ENCODE assay signal across 1 cellular context in the genomic region with DNA sequence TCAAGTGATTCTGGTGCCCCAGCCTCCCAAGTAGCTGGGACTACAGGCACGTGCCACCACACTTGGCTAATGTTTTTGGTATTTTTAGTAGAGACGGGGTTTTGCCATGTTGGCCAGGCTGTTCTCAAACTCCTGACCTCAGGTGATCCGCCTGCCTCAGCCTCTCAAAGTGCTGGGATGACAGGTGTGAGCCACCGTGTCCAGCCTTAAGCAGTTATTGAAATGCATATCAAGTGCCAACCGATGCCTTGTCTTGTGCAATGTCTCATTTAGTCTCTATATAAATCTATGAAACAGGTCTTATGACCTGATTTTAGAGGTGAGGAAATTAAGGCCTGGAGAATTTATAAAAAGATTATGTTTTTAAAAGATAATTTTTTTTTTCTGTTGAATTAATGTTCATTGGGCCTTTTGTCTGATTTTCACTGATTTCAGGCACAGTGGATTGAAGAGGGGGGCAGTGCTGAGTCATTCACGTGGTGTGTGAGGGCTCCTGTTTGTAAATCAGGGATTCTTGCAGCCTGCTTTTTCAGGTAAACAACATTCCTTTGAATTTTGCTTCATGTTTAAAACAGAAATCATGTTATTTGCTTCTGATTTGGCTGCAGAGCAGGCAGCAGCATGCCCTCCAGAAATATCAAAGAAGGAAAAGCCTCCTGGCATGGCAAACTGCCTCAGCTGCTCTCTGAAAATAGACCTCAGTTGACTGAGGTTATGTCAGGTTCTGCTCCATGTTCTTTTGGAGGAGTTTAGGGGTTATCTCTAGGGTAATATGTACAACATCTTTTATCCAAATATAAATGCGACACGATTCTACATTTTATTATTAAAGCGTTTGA.
TF ChIP-seq lines count a peak whose summit lies in the region.

No MANE protein-coding gene starts in this region.

TF ChIP-seq in GM23338, 12 proteins besides CTCF, POLR2A, EP300 and RAD21 (continued from another document):
- TF ChIP-seq, protein P1, sequence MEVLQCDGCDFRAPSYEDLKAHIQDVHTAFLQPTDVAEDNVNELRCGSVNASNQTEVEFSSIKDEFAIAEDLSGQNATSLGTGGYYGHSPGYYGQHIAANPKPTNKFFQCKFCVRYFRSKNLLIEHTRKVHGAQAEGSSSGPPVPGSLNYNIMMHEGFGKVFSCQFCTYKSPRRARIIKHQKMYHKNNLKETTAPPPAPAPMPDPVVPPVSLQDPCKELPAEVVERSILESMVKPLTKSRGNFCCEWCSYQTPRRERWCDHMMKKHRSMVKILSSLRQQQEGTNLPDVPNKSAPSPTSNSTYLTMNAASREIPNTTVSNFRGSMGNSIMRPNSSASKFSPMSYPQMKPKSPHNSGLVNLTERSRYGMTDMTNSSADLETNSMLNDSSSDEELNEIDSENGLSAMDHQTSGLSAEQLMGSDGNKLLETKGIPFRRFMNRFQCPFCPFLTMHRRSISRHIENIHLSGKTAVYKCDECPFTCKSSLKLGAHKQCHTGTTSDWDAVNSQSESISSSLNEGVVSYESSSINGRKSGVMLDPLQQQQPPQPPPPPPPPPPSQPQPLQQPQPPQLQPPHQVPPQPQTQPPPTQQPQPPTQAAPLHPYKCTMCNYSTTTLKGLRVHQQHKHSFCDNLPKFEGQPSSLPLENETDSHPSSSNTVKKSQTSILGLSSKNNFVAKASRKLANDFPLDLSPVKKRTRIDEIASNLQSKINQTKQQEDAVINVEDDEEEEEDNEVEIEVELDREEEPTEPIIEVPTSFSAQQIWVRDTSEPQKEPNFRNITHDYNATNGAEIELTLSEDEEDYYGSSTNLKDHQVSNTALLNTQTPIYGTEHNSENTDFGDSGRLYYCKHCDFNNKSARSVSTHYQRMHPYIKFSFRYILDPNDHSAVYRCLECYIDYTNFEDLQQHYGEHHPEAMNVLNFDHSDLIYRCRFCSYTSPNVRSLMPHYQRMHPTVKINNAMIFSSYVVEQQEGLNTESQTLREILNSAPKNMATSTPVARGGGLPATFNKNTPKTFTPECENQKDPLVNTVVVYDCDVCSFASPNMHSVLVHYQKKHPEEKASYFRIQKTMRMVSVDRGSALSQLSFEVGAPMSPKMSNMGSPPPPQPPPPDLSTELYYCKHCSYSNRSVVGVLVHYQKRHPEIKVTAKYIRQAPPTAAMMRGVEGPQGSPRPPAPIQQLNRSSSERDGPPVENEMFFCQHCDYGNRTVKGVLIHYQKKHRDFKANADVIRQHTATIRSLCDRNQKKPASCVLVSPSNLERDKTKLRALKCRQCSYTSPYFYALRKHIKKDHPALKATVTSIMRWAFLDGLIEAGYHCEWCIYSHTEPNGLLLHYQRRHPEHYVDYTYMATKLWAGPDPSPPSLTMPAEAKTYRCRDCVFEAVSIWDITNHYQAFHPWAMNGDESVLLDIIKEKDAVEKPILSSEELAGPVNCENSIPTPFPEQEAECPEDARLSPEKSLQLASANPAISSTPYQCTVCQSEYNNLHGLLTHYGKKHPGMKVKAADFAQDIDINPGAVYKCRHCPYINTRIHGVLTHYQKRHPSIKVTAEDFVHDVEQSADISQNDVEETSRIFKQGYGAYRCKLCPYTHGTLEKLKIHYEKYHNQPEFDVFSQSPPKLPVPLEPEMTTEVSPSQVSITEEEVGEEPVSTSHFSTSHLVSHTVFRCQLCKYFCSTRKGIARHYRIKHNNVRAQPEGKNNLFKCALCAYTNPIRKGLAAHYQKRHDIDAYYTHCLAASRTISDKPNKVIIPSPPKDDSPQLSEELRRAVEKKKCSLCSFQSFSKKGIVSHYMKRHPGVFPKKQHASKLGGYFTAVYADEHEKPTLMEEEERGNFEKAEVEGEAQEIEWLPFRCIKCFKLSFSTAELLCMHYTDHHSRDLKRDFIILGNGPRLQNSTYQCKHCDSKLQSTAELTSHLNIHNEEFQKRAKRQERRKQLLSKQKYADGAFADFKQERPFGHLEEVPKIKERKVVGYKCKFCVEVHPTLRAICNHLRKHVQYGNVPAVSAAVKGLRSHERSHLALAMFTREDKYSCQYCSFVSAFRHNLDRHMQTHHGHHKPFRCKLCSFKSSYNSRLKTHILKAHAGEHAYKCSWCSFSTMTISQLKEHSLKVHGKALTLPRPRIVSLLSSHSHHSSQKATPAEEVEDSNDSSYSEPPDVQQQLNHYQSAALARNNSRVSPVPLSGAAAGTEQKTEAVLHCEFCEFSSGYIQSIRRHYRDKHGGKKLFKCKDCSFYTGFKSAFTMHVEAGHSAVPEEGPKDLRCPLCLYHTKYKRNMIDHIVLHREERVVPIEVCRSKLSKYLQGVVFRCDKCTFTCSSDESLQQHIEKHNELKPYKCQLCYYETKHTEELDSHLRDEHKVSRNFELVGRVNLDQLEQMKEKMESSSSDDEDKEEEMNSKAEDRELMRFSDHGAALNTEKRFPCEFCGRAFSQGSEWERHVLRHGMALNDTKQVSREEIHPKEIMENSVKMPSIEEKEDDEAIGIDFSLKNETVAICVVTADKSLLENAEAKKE (CRISPR knock-in tag; IDR thresholded peaks at IDR 0.05) = no peak
- TF ChIP-seq EZH2phosphoT487 (IDR thresholded peaks at IDR 0.05; ENCODE audit: unreplicated experiment) = no peak
- TF ChIP-seq, protein P2, sequence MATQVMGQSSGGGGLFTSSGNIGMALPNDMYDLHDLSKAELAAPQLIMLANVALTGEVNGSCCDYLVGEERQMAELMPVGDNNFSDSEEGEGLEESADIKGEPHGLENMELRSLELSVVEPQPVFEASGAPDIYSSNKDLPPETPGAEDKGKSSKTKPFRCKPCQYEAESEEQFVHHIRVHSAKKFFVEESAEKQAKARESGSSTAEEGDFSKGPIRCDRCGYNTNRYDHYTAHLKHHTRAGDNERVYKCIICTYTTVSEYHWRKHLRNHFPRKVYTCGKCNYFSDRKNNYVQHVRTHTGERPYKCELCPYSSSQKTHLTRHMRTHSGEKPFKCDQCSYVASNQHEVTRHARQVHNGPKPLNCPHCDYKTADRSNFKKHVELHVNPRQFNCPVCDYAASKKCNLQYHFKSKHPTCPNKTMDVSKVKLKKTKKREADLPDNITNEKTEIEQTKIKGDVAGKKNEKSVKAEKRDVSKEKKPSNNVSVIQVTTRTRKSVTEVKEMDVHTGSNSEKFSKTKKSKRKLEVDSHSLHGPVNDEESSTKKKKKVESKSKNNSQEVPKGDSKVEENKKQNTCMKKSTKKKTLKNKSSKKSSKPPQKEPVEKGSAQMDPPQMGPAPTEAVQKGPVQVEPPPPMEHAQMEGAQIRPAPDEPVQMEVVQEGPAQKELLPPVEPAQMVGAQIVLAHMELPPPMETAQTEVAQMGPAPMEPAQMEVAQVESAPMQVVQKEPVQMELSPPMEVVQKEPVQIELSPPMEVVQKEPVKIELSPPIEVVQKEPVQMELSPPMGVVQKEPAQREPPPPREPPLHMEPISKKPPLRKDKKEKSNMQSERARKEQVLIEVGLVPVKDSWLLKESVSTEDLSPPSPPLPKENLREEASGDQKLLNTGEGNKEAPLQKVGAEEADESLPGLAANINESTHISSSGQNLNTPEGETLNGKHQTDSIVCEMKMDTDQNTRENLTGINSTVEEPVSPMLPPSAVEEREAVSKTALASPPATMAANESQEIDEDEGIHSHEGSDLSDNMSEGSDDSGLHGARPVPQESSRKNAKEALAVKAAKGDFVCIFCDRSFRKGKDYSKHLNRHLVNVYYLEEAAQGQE (IDR thresholded peaks at IDR 0.05; ENCODE audit: unreplicated experiment) = no peak
- TF ChIP-seq EZH2 (IDR thresholded peaks at IDR 0.05; ENCODE audit: low read depth, unreplicated experiment) = no peak
- TF ChIP-seq CREB1 (CRISPR knock-in tag; IDR thresholded peaks at IDR 0.05; ENCODE audit: low read depth) = no peak
- TF ChIP-seq, protein P3, sequence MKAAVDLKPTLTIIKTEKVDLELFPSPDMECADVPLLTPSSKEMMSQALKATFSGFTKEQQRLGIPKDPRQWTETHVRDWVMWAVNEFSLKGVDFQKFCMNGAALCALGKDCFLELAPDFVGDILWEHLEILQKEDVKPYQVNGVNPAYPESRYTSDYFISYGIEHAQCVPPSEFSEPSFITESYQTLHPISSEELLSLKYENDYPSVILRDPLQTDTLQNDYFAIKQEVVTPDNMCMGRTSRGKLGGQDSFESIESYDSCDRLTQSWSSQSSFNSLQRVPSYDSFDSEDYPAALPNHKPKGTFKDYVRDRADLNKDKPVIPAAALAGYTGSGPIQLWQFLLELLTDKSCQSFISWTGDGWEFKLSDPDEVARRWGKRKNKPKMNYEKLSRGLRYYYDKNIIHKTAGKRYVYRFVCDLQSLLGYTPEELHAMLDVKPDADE (IDR thresholded peaks at IDR 0.05) = no peak
- TF ChIP-seq STAT1 (IDR thresholded peaks at IDR 0.05; ENCODE audit: unreplicated experiment) = no peak
- TF ChIP-seq POLR2AphosphoS5 (IDR thresholded peaks at IDR 0.05; ENCODE audit: low read depth) = no peak
- no peak for TF ChIP-seq NANOG (IDR thresholded peaks at IDR 0.05; ENCODE audit: borderline replicate concordance)
- TF ChIP-seq JUNB (IDR thresholded peaks at IDR 0.05; ENCODE audit: unreplicated experiment) = no peak
- no peak for TF ChIP-seq ZNF114 (CRISPR knock-in tag; IDR thresholded peaks at IDR 0.05)
